ENCODE assay signal across 8 cellular contexts in the genomic region with DNA sequence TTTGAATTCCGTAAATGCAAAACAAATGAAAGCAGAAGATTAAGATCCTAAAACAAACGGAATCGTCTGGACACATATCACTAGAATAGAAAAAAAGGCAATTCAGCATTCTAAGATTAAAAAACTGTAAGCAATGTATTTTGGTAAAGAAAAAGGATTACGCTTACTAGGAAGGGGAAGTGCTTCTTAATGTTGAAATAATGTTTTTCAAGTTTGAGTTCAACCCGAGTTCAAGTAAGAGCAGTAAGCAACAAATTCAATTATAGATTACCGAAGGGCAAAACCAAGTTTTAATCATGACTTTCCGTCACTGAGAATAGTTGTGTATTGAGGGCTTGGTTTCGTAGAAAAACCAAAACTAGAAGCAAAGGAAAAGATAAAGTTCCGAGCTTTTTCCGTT. TPM values are rescaled to one million over a fixed set of nuclear protein-coding genes. Genes with fewer than 3 reads are reported as not detected.
DNase-seq lines count a peak whose midpoint lies in the region; TF ChIP-seq lines count a peak whose summit lies in the region.

No MANE protein-coding gene starts in this region.

- H3K27me3 ChIP-seq in iPS-15b (ENCODE audit: control insufficient read depth, insufficient read depth, low read length) (no peaks in the 10 kb centered on the region), testis (no peaks in the 10 kb centered on the region)

- no peaks in the 10 kb centered on the region for H3K27me3 Mint-ChIP-seq in activated CD4-positive, alpha-beta T cell treated with anti-CD3 and anti-CD28 coated beads, Interleukin-2, amount 10 ng/mL, durations not matched to agents 7 days and 5 days

- 1% methylated on average over 10 of the region's 10 CpGs for WGBS in testis, 2 donors

- H3K36me3 Mint-ChIP-seq in activated CD4-positive, alpha-beta T cell treated with anti-CD3 and anti-CD28 coated beads, Interleukin-2, amount 10 ng/mL, durations not matched to agents 7 days and 5 days (ENCODE audit: low read depth), result peaks cover 35% of the 10 kb centered on the region

- H3K4me1 Mint-ChIP-seq in activated CD4-positive, alpha-beta T cell treated with anti-CD3 and anti-CD28 coated beads, Interleukin-2, amount 10 ng/mL, durations not matched to agents 7 days and 5 days, result peaks cover 54% of the 10 kb centered on the region

- H3K9me3 Mint-ChIP-seq in activated CD4-positive, alpha-beta T cell treated with anti-CD3 and anti-CD28 coated beads, Interleukin-2, amount 10 ng/mL, durations not matched to agents 7 days and 5 days, result no peaks in the 10 kb centered on the region

- peak overlapping the region; percentile 91 for H3K9ac ChIP-seq in iPS-15b (ENCODE audit: low read depth, low read length)

- POLR2A ChIA-PET in activated CD4-positive, alpha-beta T cell treated with anti-CD3 and anti-CD28 coated beads, Interleukin-2, amount 10 ng/mL, durations not matched to agents 7 days and 5 days (lab: Charles Lee), result interaction anchor here (0.6 to 1.2 kb wide), 4 partner anchors 10 to 437 kb away, joined by 3 to 5 read pairs (median 4); no protein-coding TSS in a partner anchor

- intact Hi-C loops in testis (cut with DNase I; ENCODE audit: low total_unique reads), result no loop called here

- TF ChIP-seq CTCF in VCaP (conservative IDR thresholded peaks at IDR 0.05), result no peak
- TF ChIP-seq CTCF in testis (IDR thresholded peaks at IDR 0.05), result no peak

- H3K27ac Mint-ChIP-seq in activated CD4-positive, alpha-beta T cell treated with anti-CD3 and anti-CD28 coated beads, Interleukin-2, amount 10 ng/mL, durations not matched to agents 7 days and 5 days, result peak overlapping the region; percentile 98

- no peak for TF ChIP-seq POLR2A in testis (IDR thresholded peaks at IDR 0.05)

- H3K9me3 ChIP-seq in iPS-15b (ENCODE audit: control insufficient read depth, insufficient read depth, low read length), result no peaks in the 10 kb centered on the region
- H3K9me3 ChIP-seq in testis, result no peaks in the 10 kb centered on the region

- no peak for DNase-seq in activated CD4-positive, alpha-beta T cell treated with anti-CD3 and anti-CD28 coated beads, Interleukin-2, amount 10 ng/mL, durations not matched to agents 7 days and 5 days
- DNase-seq in activated CD4-positive, alpha-beta T cell treated with anti-CD3 and anti-CD28 coated beads for 48 hours, result no peak
- DNase-seq in testis (no peak), NCI-H82 (lab: John Stamatoyannopoulos, UW) (no peak), Ammon's horn (ENCODE audit: low spot score) (no peak)
- no peak for DNase-seq in stimulated activated naive CD4-positive, alpha-beta T cell (lab: John Stamatoyannopoulos, UW)

- H3K36me3 ChIP-seq in iPS-15b (ENCODE audit: control insufficient read depth, insufficient read depth, low read length), result no peaks in the 10 kb centered on the region
- H3K36me3 ChIP-seq in testis (ENCODE audit: low read depth, missing control alignments), result no peaks in the 10 kb centered on the region

- H3K4me3 ChIP-seq in iPS-15b (ENCODE audit: low read depth, low read length), result peak overlapping the region; percentile 93
- H3K4me3 ChIP-seq in testis, result peak overlapping the region; percentile 69 to 82

- H3K4me1 ChIP-seq in iPS-15b (ENCODE audit: control insufficient read depth, insufficient read depth, low read length) (peaks cover 2% of the 10 kb centered on the region), testis (peaks cover 5% of the 10 kb centered on the region)

- H3K27ac ChIP-seq in VCaP, result peak overlapping the region; percentile 89
- H3K27ac ChIP-seq in testis, result peak overlapping the region in 1 of 2 donors; percentile 95

- peak overlapping the region; percentile 98 for H3K4me3 Mint-ChIP-seq in activated CD4-positive, alpha-beta T cell treated with anti-CD3 and anti-CD28 coated beads, Interleukin-2, amount 10 ng/mL, durations not matched to agents 7 days and 5 days

- CTCF ChIA-PET in activated CD4-positive, alpha-beta T cell treated with anti-CD3 and anti-CD28 coated beads, Interleukin-2, amount 10 ng/mL, durations not matched to agents 7 days and 5 days (lab: Charles Lee), result interaction anchor here (0.6 to 2.4 kb wide), 4 partner anchors 10 to 247 kb away, joined by 3 to 12 read pairs (median 8); no protein-coding TSS in a partner anchor

RNA-seq across cellular contexts. Expression of a gene that starts 0.6 kb away (rescaled TPM):
- total RNA-seq in activated CD4-positive, alpha-beta T cell treated with anti-CD3 and anti-CD28 coated beads, Interleukin-2, amount 10 ng/mL, durations not matched to agents 7 days and 5 days, result 10 to 100 TPM; 57.5 to 62.4 TPM
- 10 to 100 TPM; 18.0 to 23.5 TPM for total RNA-seq in testis
- 8.5 TPM for polyA plus RNA-seq in testis (ENCODE audit: insufficient read depth, low read depth, low replicate concordance)

RNA-seq across cellular contexts. Expression of a gene that starts 0.9 kb away (rescaled TPM):
- 10 to 100 TPM; 13.0 to 13.8 TPM for total RNA-seq in activated CD4-positive, alpha-beta T cell treated with anti-CD3 and anti-CD28 coated beads, Interleukin-2, amount 10 ng/mL, durations not matched to agents 7 days and 5 days
- 10 to 100 TPM; 46.4 to 62.8 TPM for total RNA-seq in testis
- 42.0 TPM for polyA plus RNA-seq in testis (ENCODE audit: insufficient read depth, low read depth, low replicate concordance)
